11 cellular contexts compared by ENCODE assay signal in genomic region chr1:230979952-230980351, GRCh38. TPM values are rescaled to one million over a fixed set of nuclear protein-coding genes. Genes with fewer than 3 reads are reported as not detected.
A peak's percentile ranks its signal among the peaks of the same experiment; 100 is the strongest.
DNase-seq lines count a peak whose midpoint lies in the region; ATAC-seq, FAIRE-seq and TF ChIP-seq lines count a peak whose summit lies in the region.
"Had no signal": no experiment of that assay in that cellular context is flagged by ENCODE, and none has a peak within 500 bp of the region (broad histone marks: within the 10 kb centered on the region; RNA-seq: fewer than 3 reads in every experiment).

No MANE protein-coding gene starts in this region.

- H3K27me3 Mint-ChIP-seq in endothelial cell (ENCODE audit: unreplicated experiment), result peaks cover 9% of the 10 kb centered on the region
- H3K27me3 Mint-ChIP-seq: progenitor cell of endocrine pancreas had no signal

- H3K9me3 ChIP-seq in PC-3 (ENCODE audit: low read length) (no peaks in the 10 kb centered on the region), prostate gland (no peaks in the 10 kb centered on the region)

- peak overlapping the region; percentile 98 for H3K4me3 Mint-ChIP-seq in endothelial cell (ENCODE audit: unreplicated experiment)

- H3K9me2 ChIP-seq in PC-3 (replicated peaks; ENCODE audit: low read length), result no peaks in the 10 kb centered on the region

- H3K79me2 ChIP-seq in PC-3 (ENCODE audit: low read length), result peaks cover 76% of the 10 kb centered on the region

- H3K4me1 ChIP-seq in PC-3 (ENCODE audit: insufficient read depth, low read length) (peaks cover 17% of the 10 kb centered on the region), prostate gland (replicated peaks) (peaks cover 4% of the 10 kb centered on the region)

- DNase-seq in GM18507 (ENCODE audit: extremely low spot score, insufficient read length, low read depth), result no peak
- DNase-seq in PC-3, result no peak
- no peak for DNase-seq in endothelial cell (ENCODE audit: low spot score)
- DNase-seq in prostate gland (ENCODE audit: low spot score), result no peak
- DNase-seq in NCI-H2029 (lab: John Stamatoyannopoulos, UW), result no peak
- no peak for DNase-seq in COR-L47 (lab: John Stamatoyannopoulos, UW)
- DNase-seq in occipital lobe (lab: John Stamatoyannopoulos, UW), result no peak
- DNase-seq: activated CD4-positive, CD25-positive, alpha-beta regulatory T cell; effector CD4-positive, alpha-beta T cell had no signal

- no peak for ATAC-seq in PC-3
- ATAC-seq in HG03097 (IDR thresholded peaks at IDR 0.05; ENCODE audit: low FRiP score, unreplicated experiment), result no peak

- no peaks in the 10 kb centered on the region; the same call in 1 of the 2 replicates for H4K20me1 ChIP-seq in PC-3 (ENCODE audit: low read length)

- H3K9ac ChIP-seq in PC-3 (ENCODE audit: low read length), result peak overlapping the region; percentile 88

- H3K27ac Mint-ChIP-seq in endothelial cell (ENCODE audit: unreplicated experiment), result no peak overlapping the region

- POLR2A ChIA-PET in PC-3 (lab: Charles Lee; ENCODE audit: unreplicated experiment), result no interaction called here

- 53% methylated on average over 4 of the region's 4 CpGs for WGBS in prostate gland

- no TSS peak for BruUV-seq in PC-3 (replicated peaks; lab: Mats Ljungman, UMichigan)

- no peaks in the 10 kb centered on the region for H3K9me3 Mint-ChIP-seq in endothelial cell (ENCODE audit: unreplicated experiment)

- peaks cover 48% of the 10 kb centered on the region for H3K4me1 Mint-ChIP-seq in endothelial cell (ENCODE audit: unreplicated experiment)

- H2AFZ ChIP-seq in PC-3 (ENCODE audit: low read length), result no peak overlapping the region

- peak overlapping the region; percentile 93 for H3K4me2 ChIP-seq in PC-3 (ENCODE audit: low read length)

- FAIRE-seq in GM18507 (lab: Jason Lieb, UNC), result peak; percentile 51

- CTCF ChIA-PET in PC-3 (lab: Charles Lee), result no interaction called here

- TF ChIP-seq CTCF in PC-3 (conservative IDR thresholded peaks at IDR 0.05; ENCODE audit: low read depth, low read length) (no peak), endothelial cell (IDR thresholded peaks at IDR 0.05; ENCODE audit: unreplicated experiment) (no peak), prostate gland (IDR thresholded peaks at IDR 0.05) (no peak)

- H3K4me3 ChIP-seq in PC-3 (ENCODE audit: low read length), result peak overlapping the region; percentile 91
- H3K4me3 ChIP-seq in prostate gland, result peak overlapping the region; percentile 72 to 74

- H3K36me3 ChIP-seq in PC-3 (ENCODE audit: low read depth, low read length), result peaks cover 22% of the 10 kb centered on the region
- no peaks in the 10 kb centered on the region for H3K36me3 ChIP-seq in prostate gland

- H3K36me3 Mint-ChIP-seq in endothelial cell (ENCODE audit: low read depth, unreplicated experiment), result peaks cover 15% of the 10 kb centered on the region

- no peaks in the 10 kb centered on the region for H3K27me3 ChIP-seq in PC-3 (ENCODE audit: low read length)
- H3K27me3 ChIP-seq in prostate gland (replicated peaks; ENCODE audit: insufficient read depth), result no peaks in the 10 kb centered on the region

- H3F3A ChIP-seq in PC-3 (ENCODE audit: low read length, unreplicated experiment), result no peaks in the 10 kb centered on the region

- intact Hi-C loops in PC-3 (cut with micrococcal nuclease), result loop anchor here (1.0 to 10.0 kb wide), 5 partner anchors 113 to 355 kb away; partner anchors contain the start of genes COG2, EXOC8 and SPRTN
- intact Hi-C loops in prostate gland (cut with DNase I), result no loop called here

- no peak for TF ChIP-seq POLR2A in prostate gland (IDR thresholded peaks at IDR 0.05)

- H3K27ac ChIP-seq in PC-3 (ENCODE audit: low read length) (no peak overlapping the region), prostate gland (no peak overlapping the region)

RNA-seq across cellular contexts. Expression of gene ARV1, which starts 1.1 kb away (rescaled TPM):
- 29.4 and 30.6 TPM in 2 replicates for total RNA-seq in PC-3 (2014; rRNA removed)
- total RNA-seq in endothelial cell (ENCODE audit: unreplicated experiment), result 8.3 TPM
- 10 to 100 TPM; 27.6 to 29.6 TPM for total RNA-seq in prostate gland
- total RNA-seq in occipital lobe, result 17.2 TPM

RNA-seq across cellular contexts. Expression of gene TTC13, which starts 1.3 kb away (rescaled TPM):
- 17.0 and 20.2 TPM in 2 replicates for total RNA-seq in PC-3 (2014; rRNA removed)
- 62.5 TPM for total RNA-seq in endothelial cell (ENCODE audit: unreplicated experiment)
- 10 to 100 TPM; 12.1 to 12.2 TPM for total RNA-seq in prostate gland
- total RNA-seq in occipital lobe, result 56.1 TPM
